Comparison of ENCODE assay signal across 23 cellular contexts in genomic region chr1:212745303-212745702, GRCh38. TPM values are rescaled to one million over a fixed set of nuclear protein-coding genes. Genes with fewer than 3 reads are reported as not detected.
DNase-seq lines count a peak whose midpoint lies in the region; ATAC-seq and TF ChIP-seq lines count a peak whose summit lies in the region.
"Had no signal": no experiment of that assay in that cellular context is flagged by ENCODE, and none has a peak within 500 bp of the region (broad histone marks: within the 10 kb centered on the region; RNA-seq: fewer than 3 reads in every experiment).

No MANE protein-coding gene starts in this region.

- no peak overlapping the region for H3K4me3 ChIP-seq in left ventricle myocardium inferior
- H3K4me3 ChIP-seq: A549; BLaER1 treated with 17β-estradiol and CSF1 and Interleukin-3, amounts not matched to agents 10 nM and 100 nM; GM12878; GM23338 had no signal

- TF ChIP-seq CTCF in WTC11 (IDR thresholded peaks at IDR 0.05) = no peak
- no peak for TF ChIP-seq CTCF in left ventricle myocardium inferior (IDR thresholded peaks at IDR 0.05; ENCODE audit: borderline replicate concordance)
- no peak for TF ChIP-seq CTCF in endothelial cell (IDR thresholded peaks at IDR 0.05; ENCODE audit: unreplicated experiment)

- H3K27ac ChIP-seq in left ventricle myocardium inferior (replicated peaks) = no peak overlapping the region
- H3K27ac ChIP-seq: A549; BLaER1 treated with 17β-estradiol and CSF1 and Interleukin-3, amounts not matched to agents 10 nM and 100 nM had no signal

- no peak overlapping the region for H3K4me3 Mint-ChIP-seq in activated T-cell treated with anti-CD3 and anti-CD28 coated beads, Interleukin-2, amount 50 U/mL, for 24 hours
- H3K4me3 Mint-ChIP-seq in WTC11 (no peak overlapping the region), endothelial cell (ENCODE audit: unreplicated experiment) (no peak overlapping the region)
- H3K4me3 Mint-ChIP-seq in central memory CD8-positive, alpha-beta T cell = no peak overlapping the region
- H3K4me3 Mint-ChIP-seq: CD14-positive monocyte; CD4-positive, alpha-beta T cell; CD8-positive, alpha-beta memory T cell; GM23338; H9 had no signal

- H3K27me3 ChIP-seq in left ventricle myocardium inferior (ENCODE audit: low read depth) = no peaks in the 10 kb centered on the region
- H3K27me3 ChIP-seq: BE2C; BLaER1 treated with 17β-estradiol and CSF1 and Interleukin-3, amounts not matched to agents 10 nM and 100 nM had no signal

- peaks cover 7% of the 10 kb centered on the region for H3K9me3 Mint-ChIP-seq in activated T-cell treated with anti-CD3 and anti-CD28 coated beads, Interleukin-2, amount 50 U/mL, for 24 hours
- H3K9me3 Mint-ChIP-seq in WTC11 = peaks cover 19% of the 10 kb centered on the region
- H3K9me3 Mint-ChIP-seq in central memory CD8-positive, alpha-beta T cell = no peaks in the 10 kb centered on the region
- no peaks in the 10 kb centered on the region for H3K9me3 Mint-ChIP-seq in endothelial cell (ENCODE audit: unreplicated experiment)
- H3K9me3 Mint-ChIP-seq: CD4-positive, alpha-beta T cell; CD8-positive, alpha-beta memory T cell; GM23338; H9 had no signal

- no peaks in the 10 kb centered on the region for H3K36me3 ChIP-seq in left ventricle myocardium inferior
- H3K36me3 ChIP-seq: BE2C had no signal

- H3K4me1 ChIP-seq in left ventricle myocardium inferior = peaks cover 8% of the 10 kb centered on the region

- no peak for DNase-seq in activated T-cell treated with anti-CD3 and anti-CD28 coated beads, Interleukin-2, amount 50 U/mL, for 24 hours
- no peak for DNase-seq in activated T-cell treated with anti-CD3 and anti-CD28 coated beads for 4 hours
- DNase-seq in WTC11 (ENCODE audit: low spot score) = no peak
- DNase-seq in central memory CD8-positive, alpha-beta T cell (ENCODE audit: low spot score in 2 of 2) = no peak
- DNase-seq in left ventricle myocardium inferior = no peak
- no peak for DNase-seq in endothelial cell (ENCODE audit: low spot score)
- DNase-seq: 8988T; ACHN; AML-193; BE2C; CD4-positive, alpha-beta T cell; CD8-positive, alpha-beta memory T cell; DMS 273 treated with DMSO at 0.1 percent for 48 hours; DMS79; EL; GDM1; H9 had no signal

- peaks cover 58% of the 10 kb centered on the region for H3K4me1 Mint-ChIP-seq in activated T-cell treated with anti-CD3 and anti-CD28 coated beads, Interleukin-2, amount 50 U/mL, for 24 hours (ENCODE audit: low read depth)
- H3K4me1 Mint-ChIP-seq in WTC11 (peaks cover 16% of the 10 kb centered on the region), endothelial cell (ENCODE audit: unreplicated experiment) (peaks cover 17% of the 10 kb centered on the region)
- H3K4me1 Mint-ChIP-seq in central memory CD8-positive, alpha-beta T cell = peaks cover 15% of the 10 kb centered on the region

- POLR2A ChIA-PET in WTC11 (lab: Charles Lee) = no interaction called here

- ATAC-seq in WTC11 = no peak
- no peak for ATAC-seq in central memory CD8-positive, alpha-beta T cell (replicated peaks; ENCODE audit: extremely low read depth, poor library complexity, severe bottlenecking)
- ATAC-seq: A549, GM12878, GM23338, HCT116 had no signal

- H3K9me3 ChIP-seq in left ventricle myocardium inferior (replicated peaks) = peaks cover 3% of the 10 kb centered on the region
- H3K9me3 ChIP-seq: A549, BE2C had no signal

- no peaks in the 10 kb centered on the region for H3K27me3 Mint-ChIP-seq in activated T-cell treated with anti-CD3 and anti-CD28 coated beads, Interleukin-2, amount 50 U/mL, for 24 hours
- H3K27me3 Mint-ChIP-seq in WTC11 (ENCODE audit: low read depth) = no peaks in the 10 kb centered on the region
- H3K27me3 Mint-ChIP-seq in central memory CD8-positive, alpha-beta T cell = no peaks in the 10 kb centered on the region
- H3K27me3 Mint-ChIP-seq in endothelial cell (ENCODE audit: unreplicated experiment) = no peaks in the 10 kb centered on the region
- H3K27me3 Mint-ChIP-seq: CD4-positive, alpha-beta T cell; CD8-positive, alpha-beta memory T cell had no signal

- intact Hi-C loops in left ventricle myocardium inferior (cut with micrococcal nuclease) = no loop called here

- H3K36me3 Mint-ChIP-seq in activated T-cell treated with anti-CD3 and anti-CD28 coated beads, Interleukin-2, amount 50 U/mL, for 24 hours (ENCODE audit: low read depth) = peaks cover 20% of the 10 kb centered on the region
- peaks cover 21% of the 10 kb centered on the region for H3K36me3 Mint-ChIP-seq in WTC11
- H3K36me3 Mint-ChIP-seq in central memory CD8-positive, alpha-beta T cell (ENCODE audit: insufficient read depth) = peaks cover 5% of the 10 kb centered on the region
- peaks cover 9% of the 10 kb centered on the region for H3K36me3 Mint-ChIP-seq in endothelial cell (ENCODE audit: low read depth, unreplicated experiment)

- CTCF ChIA-PET in WTC11 (lab: Charles Lee) = interaction anchor here (3.0 kb wide), 1 partner anchor 80 kb away, joined by 12 read pairs; no protein-coding TSS in a partner anchor

- H3K27ac Mint-ChIP-seq in activated T-cell treated with anti-CD3 and anti-CD28 coated beads, Interleukin-2, amount 50 U/mL, for 24 hours = peak overlapping the region; percentile 14
- H3K27ac Mint-ChIP-seq in WTC11 (peak overlapping the region; percentile 60), endothelial cell (ENCODE audit: unreplicated experiment) (no peak overlapping the region)
- peak overlapping the region; percentile 24 for H3K27ac Mint-ChIP-seq in central memory CD8-positive, alpha-beta T cell (ENCODE audit: low read depth)
- H3K27ac Mint-ChIP-seq: CD14-positive monocyte; CD4-positive, alpha-beta T cell; CD8-positive, alpha-beta memory T cell; GM23338; H9 had no signal

TF ChIP-seq in WTC11, 78 proteins besides CTCF, POLR2A, EP300 and RAD21:
- TF ChIP-seq ZNF121 (CRISPR knock-in tag; IDR thresholded peaks at IDR 0.05) = no peak
- TF ChIP-seq ATF2 (CRISPR knock-in tag; IDR thresholded peaks at IDR 0.05; ENCODE audit: borderline replicate concordance, low read depth) = no peak
- TF ChIP-seq RORB (CRISPR knock-in tag; IDR thresholded peaks at IDR 0.05) = no peak
- TF ChIP-seq ARID4B (CRISPR knock-in tag; IDR thresholded peaks at IDR 0.05; ENCODE audit: borderline replicate concordance) = no peak
- no peak for TF ChIP-seq PRRX2 (CRISPR knock-in tag; IDR thresholded peaks at IDR 0.05)
TF ChIP-seq in WTC11: peak in this region for 0.

RNA-seq across cellular contexts. Expression of gene BATF3, which starts 45.7 kb away (rescaled TPM):
- total RNA-seq in WTC11 (2021) = 3.9 to 6.1 TPM (median 3.9 TPM) in 3 replicates
- total RNA-seq in left ventricle myocardium inferior = 1.8 TPM
- 0.54 TPM for total RNA-seq in endothelial cell (ENCODE audit: unreplicated experiment)

RNA-seq across cellular contexts. Expression of gene NSL1, which starts 46.3 kb away (rescaled TPM):
- total RNA-seq in WTC11 (2021) (55.7 to 60.8 TPM (median 57.2 TPM) in 3 replicates), left ventricle myocardium inferior (29.0 TPM), endothelial cell (ENCODE audit: unreplicated experiment) (33.0 TPM)

RNA-seq across cellular contexts. Expression of gene TATDN3, which starts 46.4 kb away (rescaled TPM):
- 19.3 to 21.5 TPM (median 20.9 TPM) in 3 replicates for total RNA-seq in WTC11 (2021)
- 23.5 TPM for total RNA-seq in left ventricle myocardium inferior
- total RNA-seq in endothelial cell (ENCODE audit: unreplicated experiment) = 9.9 TPM
